Comparison of ENCODE assay signal across 9 cellular contexts in genomic region chr9:16871358-16872151, GRCh38. TPM values are rescaled to one million over a fixed set of nuclear protein-coding genes. Genes with fewer than 3 reads are reported as not detected.
DNase-seq lines count a peak whose midpoint lies in the region; ATAC-seq and TF ChIP-seq lines count a peak whose summit lies in the region.
"Had no signal": no experiment of that assay in that cellular context is flagged by ENCODE, and none has a peak within 500 bp of the region (broad histone marks: within the 10 kb centered on the region; RNA-seq: fewer than 3 reads in every experiment).

No MANE protein-coding gene starts in this region.

- peak overlapping the region; percentile 64 for H3K27ac ChIP-seq in skeletal muscle tissue (ENCODE audit: low read depth, low read length)

- no peaks in the 10 kb centered on the region for H3K9me3 ChIP-seq in ES-I3 (ENCODE audit: control insufficient read depth, insufficient read depth, low read length)
- H3K9me3 ChIP-seq in Loucy (ENCODE audit: insufficient read depth, low read depth, low read length) = no peaks in the 10 kb centered on the region
- no peaks in the 10 kb centered on the region for H3K9me3 ChIP-seq in skeletal muscle tissue (ENCODE audit: control insufficient read depth in 3 of 3, low read length in 3 of 3)

- CTCF ChIA-PET in MCF 10A (lab: Yijun Ruan, JAX) = no interaction called here

- H3K4me2 ChIP-seq in Loucy (ENCODE audit: low read depth, low read length, poor library complexity, severe bottlenecking) = peak overlapping the region; percentile 75

- DNase-seq in MCF 10A (ENCODE audit: unreplicated experiment) (peak; percentile 64), islet precursor cell (peak; percentile 73), SHP77 treated with DMSO at 0.1 percent for 48 hours (lab: John Stamatoyannopoulos, UW) (no peak)

- ATAC-seq in HG02981 (IDR thresholded peaks at IDR 0.05; ENCODE audit: unreplicated experiment) (no peak), GM19023 (IDR thresholded peaks at IDR 0.05; ENCODE audit: unreplicated experiment) (no peak)

- no peaks in the 10 kb centered on the region for H3K79me2 ChIP-seq in Loucy (ENCODE audit: insufficient read depth, low read length)

- H3K4me3 ChIP-seq in Loucy (ENCODE audit: low read length, poor library complexity, severe bottlenecking) (peak overlapping the region; percentile 71), skeletal muscle tissue (ENCODE audit: low read length in 3 of 3) (peak overlapping the region; percentile 66 to 77 (median 75))

- H3K27ac Mint-ChIP-seq in MCF 10A (ENCODE audit: low read depth, unreplicated experiment) = peak overlapping the region; percentile 39
- H3K27ac Mint-ChIP-seq: T-helper 1 cell treated with Interleukin-12 subunit alpha and Interleukin-12 subunit beta and Interleukin-4 antibody, amounts not matched to agents 30 μg/mL and 1 μg/mL, for 36 hours had no signal

- H3K27me3 Mint-ChIP-seq in MCF 10A (ENCODE audit: insufficient read depth, unreplicated experiment) = no peaks in the 10 kb centered on the region

- no peaks in the 10 kb centered on the region for H3K9me3 Mint-ChIP-seq in MCF 10A (ENCODE audit: unreplicated experiment)

- H3K4me3 Mint-ChIP-seq in MCF 10A (ENCODE audit: unreplicated experiment) = peak overlapping the region; percentile 81

- no peaks in the 10 kb centered on the region for H3K36me3 Mint-ChIP-seq in MCF 10A (ENCODE audit: insufficient read depth, unreplicated experiment)

- intact Hi-C loops in MCF 10A (cut with micrococcal nuclease) = no loop called here

- TF ChIP-seq CTCF in Loucy (conservative IDR thresholded peaks at IDR 0.05; ENCODE audit: low read length) (no peak), MCF 10A (IDR thresholded peaks at IDR 0.05; ENCODE audit: unreplicated experiment) (no peak)

- H3F3A ChIP-seq in Loucy (ENCODE audit: low read depth) = no peaks in the 10 kb centered on the region; the same call in 1 of the 2 replicates

- POLR2A ChIA-PET in MCF 10A (lab: Yijun Ruan, JAX) = interaction anchor here (1.0 kb wide), 1 partner anchor 44 kb away, joined by 3 read pairs; no protein-coding TSS in a partner anchor

- BruUV-seq in MCF 10A (replicated peaks; lab: Mats Ljungman, UMichigan) = no TSS peak

- H4K20me1 ChIP-seq in Loucy (ENCODE audit: insufficient read depth, low read length, poor library complexity, severe bottlenecking) = no peaks in the 10 kb centered on the region

- H3K4me1 ChIP-seq in ES-I3 (ENCODE audit: insufficient read depth, low read length) = peaks cover 14% of the 10 kb centered on the region; the same call in 1 of the 2 replicates
- peaks cover 35% of the 10 kb centered on the region for H3K4me1 ChIP-seq in Loucy (ENCODE audit: insufficient read depth, low read length, poor library complexity, severe bottlenecking)
- H3K4me1 ChIP-seq in skeletal muscle tissue (ENCODE audit: control insufficient read depth in 3 of 3, insufficient read depth in 3 of 3, low read length in 3 of 3) = peaks cover 0 to 8% (median 3%) of the 10 kb centered on the region in 3 donors

- H3K36me3 ChIP-seq in ES-I3 (ENCODE audit: insufficient read depth, low read length) (no peaks in the 10 kb centered on the region), Loucy (ENCODE audit: insufficient read depth, low read length) (no peaks in the 10 kb centered on the region), skeletal muscle tissue (ENCODE audit: control insufficient read depth in 3 of 3, insufficient read depth in 3 of 3, low read length in 3 of 3) (no peaks in the 10 kb centered on the region)

- H3K9me2 ChIP-seq in Loucy (replicated peaks; ENCODE audit: low read depth, low read length) = no peaks in the 10 kb centered on the region

- H2AFZ ChIP-seq in Loucy (ENCODE audit: low read length) = peak overlapping the region; percentile 66

- H3K27me3 ChIP-seq in Loucy (ENCODE audit: insufficient read depth, low read length, poor library complexity, severe bottlenecking) (no peaks in the 10 kb centered on the region), skeletal muscle tissue (ENCODE audit: control insufficient read depth in 3 of 3, insufficient read depth in 3 of 3, low read length in 3 of 3) (peaks cover 0 to 7% (median 2%) of the 10 kb centered on the region in 3 donors)

- H3K9ac ChIP-seq in ES-I3 (ENCODE audit: low read depth, low read length) (peak overlapping the region; percentile 59), Loucy (ENCODE audit: low read depth, low read length, poor library complexity, severe bottlenecking) (peak overlapping the region; percentile 74), skeletal muscle tissue (ENCODE audit: low read depth in 1 of 3, low read length in 3 of 3) (peak overlapping the region; percentile 65 to 79 (median 66))

- H3K4me1 Mint-ChIP-seq in MCF 10A (ENCODE audit: insufficient read depth, unreplicated experiment) = peaks cover 5% of the 10 kb centered on the region

RNA-seq across cellular contexts. Expression of gene BNC2, which starts 1.1 kb away (rescaled TPM):
- not detected in 2 replicates for total RNA-seq in MCF 10A (2022)
- 10.4 TPM for total RNA-seq in skeletal muscle tissue
